Comparison of ENCODE assay signal across 9 cellular contexts in genomic region chr17:31581491-31581890, GRCh38.
DNase-seq lines count a peak whose midpoint lies in the region; ATAC-seq, FAIRE-seq and TF ChIP-seq lines count a peak whose summit lies in the region.
"Had no signal": no experiment of that assay in that cellular context is flagged by ENCODE, and none has a peak within 500 bp of the region (broad histone marks: within the 10 kb centered on the region; RNA-seq: fewer than 3 reads in every experiment).

No MANE protein-coding gene starts in this region.

- H3K27me3 ChIP-seq in AG04450 (ENCODE audit: control insufficient read depth, insufficient read depth, low read length): no peaks in the 10 kb centered on the region
- peaks cover 3% of the 10 kb centered on the region for H3K27me3 ChIP-seq in SJCRH30
- no peaks in the 10 kb centered on the region for H3K27me3 ChIP-seq in pancreas

- DNase-seq in AG04450 (ENCODE audit: low read depth, low spot score) (no peak), SJCRH30 (no peak), fibroblast of peridontal ligament (ENCODE audit: extremely low read depth) (peak; percentile 42), pancreas (peak in 1 of 6 donors; percentile 25), AG08396 (ENCODE audit: low spot score) (no peak), NCI-H1694 treated with DMSO at 0.1 percent for 48 hours (lab: John Stamatoyannopoulos, UW) (no peak)
- DNase-seq: NCI-H1105 treated with DMSO at 0.1 percent for 48 hours had no signal

- peaks cover 24% of the 10 kb centered on the region; the same call in 1 of the 2 replicates for H3K4me1 ChIP-seq in SJCRH30
- H3K4me1 ChIP-seq in pancreas: peaks cover 6 to 9% (median 7%) of the 10 kb centered on the region in 3 donors

- intact Hi-C loops in pancreas (cut with DNase I): no loop called here

- H3K36me3 ChIP-seq in SJCRH30 (no peaks in the 10 kb centered on the region), pancreas (no peaks in the 10 kb centered on the region)

- H3K4me3 ChIP-seq in AG04450 (ENCODE audit: low read depth, low read length): no peak overlapping the region
- peak overlapping the region; percentile 45 for H3K4me3 ChIP-seq in SJCRH30
- H3K4me3 ChIP-seq in pancreas: no peak overlapping the region

- CTCF ChIA-PET in AG04450 (lab: Charles Lee): interaction anchor here (0.5 to 1.7 kb wide), 3 partner anchors 23 to 261 kb away, joined by 3 to 4 read pairs (median 3); no protein-coding TSS in a partner anchor

- POLR2A ChIA-PET in AG04450 (lab: Yijun Ruan, JAX): interaction anchor here (0.6 to 1.9 kb wide), 7 partner anchors 8 to 115 kb away, joined by 3 to 9 read pairs (median 5); no protein-coding TSS in a partner anchor

- H3K27ac ChIP-seq in AG04450 (ENCODE audit: low read depth, low read length): peak overlapping the region; percentile 90
- H3K27ac ChIP-seq in SJCRH30: peak overlapping the region; percentile 39
- H3K27ac ChIP-seq in pancreas: peak overlapping the region; percentile 41 to 89 (median 74)

- no peak for FAIRE-seq in pancreas (lab: Jason Lieb, UNC)

- WGBS in pancreas, 2 donors: 72 to 73% methylated on average over 4 of the region's 4 CpGs

- H3K9me3 ChIP-seq in AG04450 (ENCODE audit: control insufficient read depth, insufficient read depth, low read length) (no peaks in the 10 kb centered on the region), SJCRH30 (replicated peaks) (no peaks in the 10 kb centered on the region), pancreas (no peaks in the 10 kb centered on the region)

- no peak for TF ChIP-seq CTCF in AG04450 (IDR thresholded peaks at IDR 0.05; ENCODE audit: low read depth, low read length)
- no peak for TF ChIP-seq CTCF in pancreas (IDR thresholded peaks at IDR 0.05)

- ATAC-seq in pancreas (peak; percentile 47 to 72 (median 58)), GM18517 (IDR thresholded peaks at IDR 0.05; ENCODE audit: unreplicated experiment) (no peak), HG02970 (IDR thresholded peaks at IDR 0.05; ENCODE audit: low FRiP score, unreplicated experiment) (no peak)

Comparison
In these comparisons a context has a peak if more than half of its experiments do, and no peak if none do; other contexts are left out.
1. H3K27ac ChIP-seq: peak in every context shown above with its lines; median percentile 90 in AG04450; 74 in pancreas; 39 in SJCRH30.
2. ATAC-seq: peak in pancreas (4 of 4); none in GM18517 (single experiment) and HG02970 (single experiment).